In genomic region chr2:219010162-219010756, GRCh38 we compare ENCODE assay signal across 9 cellular contexts. TPM values are rescaled to one million over a fixed set of nuclear protein-coding genes. Genes with fewer than 3 reads are reported as not detected.
DNase-seq lines count a peak whose midpoint lies in the region; ATAC-seq and TF ChIP-seq lines count a peak whose summit lies in the region.
"Had no signal": no experiment of that assay in that cellular context is flagged by ENCODE, and none has a peak within 500 bp of the region (broad histone marks: within the 10 kb centered on the region; RNA-seq: fewer than 3 reads in every experiment).

No MANE protein-coding gene starts in this region.

- no peaks in the 10 kb centered on the region for H3K36me3 Mint-ChIP-seq in activated CD4-positive, alpha-beta T cell treated with anti-CD3 and anti-CD28 coated beads, Interleukin-2, amount 10 ng/mL, durations not matched to agents 7 days and 5 days (ENCODE audit: low read depth)
- peaks cover 0 to 4% (median 0%) of the 10 kb centered on the region in 3 donors for H3K36me3 Mint-ChIP-seq in naive thymus-derived CD8-positive, alpha-beta T cell

- H3K9me3 Mint-ChIP-seq in activated CD4-positive, alpha-beta T cell treated with anti-CD3 and anti-CD28 coated beads, Interleukin-2, amount 10 ng/mL, durations not matched to agents 7 days and 5 days = no peaks in the 10 kb centered on the region
- no peaks in the 10 kb centered on the region for H3K9me3 Mint-ChIP-seq in naive thymus-derived CD8-positive, alpha-beta T cell

- CTCF ChIA-PET in HEK293T (lab: Yijun Ruan, JAX) = interaction anchor here (0.6 to 1.5 kb wide), 6 partner anchors 8 to 30 kb away, joined by 3 to 6 read pairs (median 4); no protein-coding TSS in a partner anchor
- CTCF ChIA-PET in activated CD4-positive, alpha-beta T cell treated with anti-CD3 and anti-CD28 coated beads, Interleukin-2, amount 10 ng/mL, durations not matched to agents 7 days and 5 days (lab: Charles Lee) = interaction anchor here (1.2 to 1.8 kb wide), 2 partner anchors 9 to 20 kb away, joined by 3 to 6 read pairs; no protein-coding TSS in a partner anchor

- peak; percentile 59 to 65 for ATAC-seq in naive thymus-derived CD8-positive, alpha-beta T cell
- ATAC-seq in HG02885 (IDR thresholded peaks at IDR 0.05; ENCODE audit: poor library complexity, unreplicated experiment) = no peak
- no peak for ATAC-seq in HG03039 (IDR thresholded peaks at IDR 0.05; ENCODE audit: unreplicated experiment)

- POLR2A ChIA-PET in HEK293T (lab: Yijun Ruan, JAX) = no interaction called here
- POLR2A ChIA-PET in activated CD4-positive, alpha-beta T cell treated with anti-CD3 and anti-CD28 coated beads, Interleukin-2, amount 10 ng/mL, durations not matched to agents 7 days and 5 days (lab: Charles Lee) = no interaction called here
- POLR2A ChIA-PET in naive thymus-derived CD8-positive, alpha-beta T cell (lab: Charles Lee) = interaction anchor here (0.8 kb wide), 1 partner anchor 8 kb away, joined by 3 read pairs; no protein-coding TSS in a partner anchor

- H3K4me3 Mint-ChIP-seq in activated CD4-positive, alpha-beta T cell treated with anti-CD3 and anti-CD28 coated beads, Interleukin-2, amount 10 ng/mL, durations not matched to agents 7 days and 5 days = no peak overlapping the region
- H3K4me3 Mint-ChIP-seq in naive thymus-derived CD8-positive, alpha-beta T cell = no peak overlapping the region

- H3K4me1 Mint-ChIP-seq in activated CD4-positive, alpha-beta T cell treated with anti-CD3 and anti-CD28 coated beads, Interleukin-2, amount 10 ng/mL, durations not matched to agents 7 days and 5 days = no peaks in the 10 kb centered on the region
- H3K4me1 Mint-ChIP-seq in naive thymus-derived CD8-positive, alpha-beta T cell = peaks cover 0 to 2% (median 0%) of the 10 kb centered on the region in 4 donors

- peaks cover 14% of the 10 kb centered on the region for H3K27me3 Mint-ChIP-seq in activated CD4-positive, alpha-beta T cell treated with anti-CD3 and anti-CD28 coated beads, Interleukin-2, amount 10 ng/mL, durations not matched to agents 7 days and 5 days
- H3K27me3 Mint-ChIP-seq in naive thymus-derived CD8-positive, alpha-beta T cell = peaks cover 10 to 72% (median 42%) of the 10 kb centered on the region in 5 donors

- no peak overlapping the region for H3K27ac Mint-ChIP-seq in activated CD4-positive, alpha-beta T cell treated with anti-CD3 and anti-CD28 coated beads, Interleukin-2, amount 10 ng/mL, durations not matched to agents 7 days and 5 days
- H3K27ac Mint-ChIP-seq in naive thymus-derived CD8-positive, alpha-beta T cell = no peak overlapping the region

- DNase-seq in NCI-H1105 treated with DMSO at 0.1 percent for 48 hours (lab: John Stamatoyannopoulos, UW) (peak; percentile 28), NCI-H1105 (lab: John Stamatoyannopoulos, UW) (no peak), HEK293T (ENCODE audit: extremely low spot score) (peak; percentile 70), middle frontal gyrus (ENCODE audit: extremely low spot score, low spot score) (no peak)
- peak; percentile 30 for DNase-seq in activated CD4-positive, alpha-beta T cell treated with anti-CD3 and anti-CD28 coated beads, Interleukin-2, amount 10 ng/mL, durations not matched to agents 7 days and 5 days
- DNase-seq in naive thymus-derived CD8-positive, alpha-beta T cell = no peak

TF ChIP-seq in HEK293T, 16 proteins besides CTCF, POLR2A, EP300 and RAD21:
- no peak for TF ChIP-seq ZNF384 (IDR thresholded peaks at IDR 0.05)
TF ChIP-seq in HEK293T: peak in this region for 0.

RNA-seq across cellular contexts. Expression of gene CRYBA2, which starts 17.0 kb away (rescaled TPM):
- not detected for total RNA-seq in activated CD4-positive, alpha-beta T cell treated with anti-CD3 and anti-CD28 coated beads, Interleukin-2, amount 10 ng/mL, durations not matched to agents 7 days and 5 days
- total RNA-seq in naive thymus-derived CD8-positive, alpha-beta T cell = not detected
- not detected for polyA plus RNA-seq in naive thymus-derived CD8-positive, alpha-beta T cell
- total RNA-seq: RPMI7951 had no signal

RNA-seq across cellular contexts. Expression of gene FEV, which starts 25.3 kb away (rescaled TPM):
- total RNA-seq in activated CD4-positive, alpha-beta T cell treated with anti-CD3 and anti-CD28 coated beads, Interleukin-2, amount 10 ng/mL, durations not matched to agents 7 days and 5 days = not detected
- not detected for total RNA-seq in naive thymus-derived CD8-positive, alpha-beta T cell
- polyA plus RNA-seq in naive thymus-derived CD8-positive, alpha-beta T cell = not detected
- total RNA-seq: RPMI7951 had no signal

RNA-seq across cellular contexts. Expression of gene CFAP65, which starts 31.1 kb away (rescaled TPM):
- not detected for total RNA-seq in activated CD4-positive, alpha-beta T cell treated with anti-CD3 and anti-CD28 coated beads, Interleukin-2, amount 10 ng/mL, durations not matched to agents 7 days and 5 days
- total RNA-seq in naive thymus-derived CD8-positive, alpha-beta T cell = not detected
- polyA plus RNA-seq in naive thymus-derived CD8-positive, alpha-beta T cell = under 1 TPM in 1 of 3 donors, not detected in 2; 0.23 TPM

RNA-seq across cellular contexts. Expression of gene IHH, which starts 50.5 kb away (rescaled TPM):
- not detected for total RNA-seq in activated CD4-positive, alpha-beta T cell treated with anti-CD3 and anti-CD28 coated beads, Interleukin-2, amount 10 ng/mL, durations not matched to agents 7 days and 5 days
- not detected for total RNA-seq in naive thymus-derived CD8-positive, alpha-beta T cell
- polyA plus RNA-seq in naive thymus-derived CD8-positive, alpha-beta T cell = not detected
- total RNA-seq: RPMI7951 had no signal

RNA-seq across cellular contexts. Expression of gene CDK5R2, which starts 50.8 kb away (rescaled TPM):
- total RNA-seq in activated CD4-positive, alpha-beta T cell treated with anti-CD3 and anti-CD28 coated beads, Interleukin-2, amount 10 ng/mL, durations not matched to agents 7 days and 5 days = not detected
- total RNA-seq in naive thymus-derived CD8-positive, alpha-beta T cell = not detected
- polyA plus RNA-seq in naive thymus-derived CD8-positive, alpha-beta T cell = not detected

Comparison
In these comparisons a context has a peak if more than half of its experiments do, and no peak if none do; other contexts are left out.
1. DNase-seq: peak in NCI-H1105 treated with DMSO at 0.1 percent for 48 hours (single experiment), HEK293T (single experiment) and activated CD4-positive, alpha-beta T cell treated with anti-CD3 and anti-CD28 coated beads, Interleukin-2, amount 10 ng/mL, durations not matched to agents 7 days and 5 days (single experiment); none in NCI-H1105 (single experiment), naive thymus-derived CD8-positive, alpha-beta T cell (0 of 10) and middle frontal gyrus (single experiment).
2. ATAC-seq: peak in naive thymus-derived CD8-positive, alpha-beta T cell (2 of 2); none in HG02885 (single experiment) and HG03039 (single experiment).